8 cellular contexts compared by ENCODE assay signal in genomic region chr16:8963825-8964441, GRCh38. TPM values are rescaled to one million over a fixed set of nuclear protein-coding genes. Genes with fewer than 3 reads are reported as not detected.
DNase-seq lines count a peak whose midpoint lies in the region; ATAC-seq and TF ChIP-seq lines count a peak whose summit lies in the region.

TSS of gene USP7 (minus strand) at chr16:8963906. CDS start at chr16:8963285, 621 bp downstream.

- no peaks in the 10 kb centered on the region for H3K27me3 Mint-ChIP-seq in activated B cell treated with CpG ODN at 0.5 μM for 24 hours

- peaks cover 12% of the 10 kb centered on the region for H3K36me3 Mint-ChIP-seq in activated B cell treated with CpG ODN at 0.5 μM for 24 hours (ENCODE audit: low read depth)

- intact Hi-C loops in activated B cell treated with CpG ODN at 0.5 μM for 24 hours (cut with micrococcal nuclease): loop anchor here (1.0 to 5.0 kb wide), 3 partner anchors 37 to 168 kb away; no protein-coding TSS in a partner anchor

- POLR2A ChIA-PET in AG04450 (lab: Yijun Ruan, JAX): interaction anchor here (1.6 kb wide), 1 partner anchor 95 kb away, joined by 4 read pairs; the partner anchor contains the start of gene CARHSP1
- POLR2A ChIA-PET in activated B cell treated with CpG ODN at 0.5 μM for 24 hours (lab: Charles Lee): interaction anchor here (0.6 to 1.8 kb wide), 8 partner anchors 20 to 166 kb away, joined by 3 to 29 read pairs (median 3); partner anchors contain the start of gene HAPSTR1

- no peaks in the 10 kb centered on the region for H3K9me3 Mint-ChIP-seq in activated B cell treated with CpG ODN at 0.5 μM for 24 hours

- ATAC-seq in GM18907 (IDR thresholded peaks at IDR 0.05; ENCODE audit: unreplicated experiment): peak; percentile 76
- ATAC-seq in HG03139 (IDR thresholded peaks at IDR 0.05; ENCODE audit: unreplicated experiment): peak; percentile 74
- peak; percentile 90 for ATAC-seq in activated B cell treated with CpG ODN at 0.5 μM for 24 hours (ENCODE audit: low read depth)

- H3K4me3 Mint-ChIP-seq in activated B cell treated with CpG ODN at 0.5 μM for 24 hours: peak within 1 kb of the TSS; percentile 81

- CTCF ChIA-PET in AG04450 (lab: Charles Lee): interaction anchor here (0.6 to 0.7 kb wide), 2 partner anchors 11 to 68 kb away, joined by 3 read pairs; no protein-coding TSS in a partner anchor
- CTCF ChIA-PET in activated B cell treated with CpG ODN at 0.5 μM for 24 hours (lab: Charles Lee): interaction anchor here (1.4 to 1.5 kb wide), 2 partner anchors 28 to 45 kb away, joined by 3 to 4 read pairs; no protein-coding TSS in a partner anchor

- no peaks in the 10 kb centered on the region; the same call in 1 of the 2 replicates for H3K9me3 ChIP-seq in AG04450 (ENCODE audit: control insufficient read depth, insufficient read depth, low read length)

- H3K4me3 ChIP-seq in AG04450 (ENCODE audit: low read depth, low read length): peak within 1 kb of the TSS; percentile 83

- H3K4me1 Mint-ChIP-seq in activated B cell treated with CpG ODN at 0.5 μM for 24 hours: peaks cover 35% of the 10 kb centered on the region

- peak within 1 kb of the TSS; percentile 93 for H3K27ac Mint-ChIP-seq in activated B cell treated with CpG ODN at 0.5 μM for 24 hours

- TF ChIP-seq CTCF in AG04450 (IDR thresholded peaks at IDR 0.05; ENCODE audit: low read depth, low read length) (no peak), activated B cell treated with CpG ODN at 0.5 μM for 24 hours (IDR thresholded peaks at IDR 0.05) (no peak)

- H3K27ac ChIP-seq in AG04450 (ENCODE audit: low read depth, low read length) (no peak within 1 kb of the TSS), caudate nucleus (ENCODE audit: low read depth, low read length) (no peak within 1 kb of the TSS)

- DNase-seq in AG04450 (ENCODE audit: low read depth, low spot score): peak; percentile 56
- peak; percentile 94 for DNase-seq in NCI-H2196 (lab: John Stamatoyannopoulos, UW; ENCODE audit: unreplicated experiment)
- peak; percentile 90 for DNase-seq in activated B cell treated with CpG ODN at 0.5 μM for 24 hours
- DNase-seq in caudate nucleus (lab: John Stamatoyannopoulos, UW): peak in 57 of 61 donors; percentile 25 to 88 (median 72)
- peak; percentile 92 for DNase-seq in islet precursor cell
- peak; percentile 82 to 91 (median 88) for DNase-seq in stimulated activated CD4-positive, alpha-beta T cell treated with anti-CD3 and anti-CD28 coated beads, Interleukin-12 subunit alpha, Interleukin-12 subunit beta, amount 100 ng/mL, for 48 hours (ENCODE audit: low read depth in 2 of 3, low spot score in 1 of 3)

- no peaks in the 10 kb centered on the region for H3K27me3 ChIP-seq in AG04450 (ENCODE audit: control insufficient read depth, insufficient read depth, low read length)

RNA-seq across cellular contexts. Expression of gene USP7, which starts in this region (rescaled TPM):
- 26.9 and 35.5 TPM in 2 replicates for polyA plus RNA-seq in AG04450 (2011; rRNA removed)
- 94.0 and 131 TPM in 2 replicates for polyA minus RNA-seq in AG04450 (2011; rRNA and poly(A)+ RNA removed)
- 173 and 193 TPM in 2 replicates for total RNA-seq in activated B cell treated with CpG ODN at 0.5 μM for 24 hours
